ENCODE assay signal across 9 cellular contexts in genomic region chr15:89143503-89144162, GRCh38. TPM values are rescaled to one million over a fixed set of nuclear protein-coding genes. Genes with fewer than 3 reads are reported as not detected.
DNase-seq lines count a peak whose midpoint lies in the region; ATAC-seq and TF ChIP-seq lines count a peak whose summit lies in the region.
"Had no signal": no experiment of that assay in that cellular context is flagged by ENCODE, and none has a peak within 500 bp of the region (broad histone marks: within the 10 kb centered on the region; RNA-seq: fewer than 3 reads in every experiment).

No MANE protein-coding gene starts in this region.

- H3K36me3 ChIP-seq in effector memory CD4-positive, alpha-beta T cell (ENCODE audit: control insufficient read depth, insufficient read depth, low read length), result peaks cover 6% of the 10 kb centered on the region

- H3K4me3 ChIP-seq in fibroblast of mammary gland (ENCODE audit: control insufficient read depth, low read depth, low read length), result no peak overlapping the region
- no peak overlapping the region for H3K4me3 ChIP-seq in effector memory CD4-positive, alpha-beta T cell (ENCODE audit: insufficient read depth, low read depth, low read length, poor library complexity, severe bottlenecking)

- H3K4me1 Mint-ChIP-seq in stimulated activated naive B cell treated with anti-CD40 and anti-IgM and Interleukin-4, amounts not matched to agents 10 μg/mL and 1 μg/mL and 100 μg/mL, for 72 hours, result peaks cover 0 to 13% of the 10 kb centered on the region in 2 donors
- H3K4me1 Mint-ChIP-seq in chondrocyte (ENCODE audit: low read depth), result peaks cover 36% of the 10 kb centered on the region

- H3K27me3 ChIP-seq in effector memory CD4-positive, alpha-beta T cell (replicated peaks; ENCODE audit: control insufficient read depth, insufficient read depth, low read length, poor library complexity, severe bottlenecking), result no peaks in the 10 kb centered on the region

- no peaks in the 10 kb centered on the region for H3K4me1 ChIP-seq in effector memory CD4-positive, alpha-beta T cell (ENCODE audit: control insufficient read depth, insufficient read depth, low read length, poor library complexity, severe bottlenecking)

- DNase-seq in NK-92 treated with Interleukin-12 subunit alpha and Interleukin-12 subunit beta, amount 100 ng/mL, for 24 hours (lab: John Stamatoyannopoulos, UW), result peak; percentile 10
- DNase-seq in NK-92 (lab: John Stamatoyannopoulos, UW; ENCODE audit: unreplicated experiment) (no peak), NOMO-1 (lab: John Stamatoyannopoulos, UW; ENCODE audit: unreplicated experiment in 2 of 2) (peak; percentile 75 to 93), fibroblast of mammary gland (ENCODE audit: low read depth) (peak; percentile 94), NCI-H510A treated with DMSO at 0.1 percent for 48 hours (lab: John Stamatoyannopoulos, UW) (no peak), chondrocyte (ENCODE audit: low spot score) (no peak)
- DNase-seq in stimulated activated naive B cell treated with anti-CD40 and anti-IgM and Interleukin-4, amounts not matched to agents 10 μg/mL and 1 μg/mL and 100 μg/mL, for 72 hours, result no peak
- no peak for DNase-seq in effector memory CD4-positive, alpha-beta T cell

- H3K4me3 Mint-ChIP-seq in stimulated activated naive B cell treated with anti-CD40 and anti-IgM and Interleukin-4, amounts not matched to agents 10 μg/mL and 1 μg/mL and 100 μg/mL, for 72 hours, result no peak overlapping the region
- H3K4me3 Mint-ChIP-seq in chondrocyte (ENCODE audit: unreplicated experiment), result no peak overlapping the region

- TF ChIP-seq CTCF in fibroblast of mammary gland (conservative IDR thresholded peaks at IDR 0.05; ENCODE audit: control insufficient read depth, insufficient read depth, low read depth, low read length) (no peak), chondrocyte (IDR thresholded peaks at IDR 0.05) (no peak)

- H3K36me3 Mint-ChIP-seq in stimulated activated naive B cell treated with anti-CD40 and anti-IgM and Interleukin-4, amounts not matched to agents 10 μg/mL and 1 μg/mL and 100 μg/mL, for 72 hours, result peaks cover 15 to 24% of the 10 kb centered on the region in 2 donors
- peaks cover 1% of the 10 kb centered on the region for H3K36me3 Mint-ChIP-seq in chondrocyte (ENCODE audit: low read depth)

- H3K9me3 ChIP-seq in effector memory CD4-positive, alpha-beta T cell (ENCODE audit: control insufficient read depth, low read length), result no peaks in the 10 kb centered on the region

- no peak overlapping the region for H3K27ac Mint-ChIP-seq in stimulated activated naive B cell treated with anti-CD40 and anti-IgM and Interleukin-4, amounts not matched to agents 10 μg/mL and 1 μg/mL and 100 μg/mL, for 72 hours
- H3K27ac Mint-ChIP-seq in chondrocyte (ENCODE audit: unreplicated experiment), result no peak overlapping the region

- no peak overlapping the region for H3K27ac ChIP-seq in effector memory CD4-positive, alpha-beta T cell (ENCODE audit: insufficient read depth, low read length, poor library complexity, severe bottlenecking)

- peak; percentile 74 to 88 for ATAC-seq in stimulated activated naive B cell treated with anti-CD40 and anti-IgM and Interleukin-4, amounts not matched to agents 10 μg/mL and 1 μg/mL and 100 μg/mL, for 72 hours (replicated peaks)
- ATAC-seq: naive thymus-derived CD8-positive, alpha-beta T cell had no signal

- no peaks in the 10 kb centered on the region for H3K27me3 Mint-ChIP-seq in stimulated activated naive B cell treated with anti-CD40 and anti-IgM and Interleukin-4, amounts not matched to agents 10 μg/mL and 1 μg/mL and 100 μg/mL, for 72 hours
- H3K27me3 Mint-ChIP-seq in chondrocyte (ENCODE audit: low read depth), result no peaks in the 10 kb centered on the region
- H3K27me3 Mint-ChIP-seq: naive thymus-derived CD8-positive, alpha-beta T cell had no signal

- H3K9me3 Mint-ChIP-seq in stimulated activated naive B cell treated with anti-CD40 and anti-IgM and Interleukin-4, amounts not matched to agents 10 μg/mL and 1 μg/mL and 100 μg/mL, for 72 hours, result no peaks in the 10 kb centered on the region
- no peaks in the 10 kb centered on the region for H3K9me3 Mint-ChIP-seq in chondrocyte (ENCODE audit: low read depth)
- H3K9me3 Mint-ChIP-seq: naive thymus-derived CD8-positive, alpha-beta T cell had no signal

RNA-seq across cellular contexts. Expression of gene ABHD2, which starts 55.4 kb away (rescaled TPM):
- 50.0 to 58.5 TPM (median 50.5 TPM) in 3 replicates for total RNA-seq in chondrocyte

Comparison
In these comparisons a context has a peak if more than half of its experiments do, and no peak if none do; other contexts are left out.
1. DNase-seq: peak in NK-92 treated with Interleukin-12 subunit alpha and Interleukin-12 subunit beta, amount 100 ng/mL, for 24 hours (single experiment), NOMO-1 (2 of 2) and fibroblast of mammary gland (single experiment); none in NK-92 (single experiment), stimulated activated naive B cell treated with anti-CD40 and anti-IgM and Interleukin-4, amounts not matched to agents 10 μg/mL and 1 μg/mL and 100 μg/mL, for 72 hours (single experiment), NCI-H510A treated with DMSO at 0.1 percent for 48 hours (single experiment), chondrocyte (single experiment) and effector memory CD4-positive, alpha-beta T cell (0 of 3).